ENCODE assay signal across 8 cellular contexts in the genomic region with DNA sequence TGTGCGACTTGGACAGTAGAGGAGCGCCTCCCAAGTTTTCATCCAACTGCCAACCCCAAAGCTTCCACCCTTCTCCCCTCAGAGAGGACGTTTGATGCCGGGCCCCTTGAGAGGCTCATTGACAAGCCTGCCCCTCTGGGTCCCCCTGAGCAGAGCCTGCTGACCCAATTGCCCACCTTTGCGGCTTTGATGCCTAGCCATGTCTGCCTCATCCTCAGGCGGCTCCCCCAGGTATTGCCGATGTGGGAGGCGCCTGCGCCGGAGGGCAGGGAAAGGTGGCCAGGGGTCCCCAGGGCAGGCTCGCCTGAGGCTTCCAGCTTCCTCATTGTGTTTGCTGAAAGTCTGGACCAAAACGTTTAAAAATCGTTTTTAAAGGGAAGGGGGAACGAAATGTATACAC. TPM values are rescaled to one million over a fixed set of nuclear protein-coding genes. Genes with fewer than 3 reads are reported as not detected.
DNase-seq lines count a peak whose midpoint lies in the region; ATAC-seq and TF ChIP-seq lines count a peak whose summit lies in the region.

No MANE protein-coding gene starts in this region.

- in situ Hi-C loops in astrocyte of the spinal cord (cut with HindIII; ENCODE audit: low sequenced_read_pairs) = no loop called here

- ATAC-seq in memory B cell (ENCODE audit: low read depth) = no peak
- ATAC-seq in upper lobe of left lung (ENCODE audit: low FRiP score in 2 of 2) = no peak

- H3K4me1 Mint-ChIP-seq in activated naive CD4-positive, alpha-beta T cell treated with anti-CD3 and anti-CD28 coated beads, Interleukin-2, amount 50 U/mL, for 24 hours = peaks cover 12% of the 10 kb centered on the region
- H3K4me1 Mint-ChIP-seq in memory B cell = peaks cover 7% of the 10 kb centered on the region

- TF ChIP-seq POLR2A in upper lobe of left lung (IDR thresholded peaks at IDR 0.05) = no peak

- H3K9me3 Mint-ChIP-seq in activated naive CD4-positive, alpha-beta T cell treated with anti-CD3 and anti-CD28 coated beads, Interleukin-2, amount 50 U/mL, for 24 hours = no peaks in the 10 kb centered on the region
- no peaks in the 10 kb centered on the region for H3K9me3 Mint-ChIP-seq in memory B cell

- H3K4me3 ChIP-seq in astrocyte of the spinal cord (ENCODE audit: low read depth, low read length) (peak overlapping the region; percentile 84), upper lobe of left lung (peak overlapping the region; percentile 81 to 100 (median 95))

- H3K36me3 Mint-ChIP-seq in activated naive CD4-positive, alpha-beta T cell treated with anti-CD3 and anti-CD28 coated beads, Interleukin-2, amount 50 U/mL, for 24 hours = peaks cover 3% of the 10 kb centered on the region
- peaks cover 10% of the 10 kb centered on the region for H3K36me3 Mint-ChIP-seq in memory B cell

- peak overlapping the region; percentile 93 for H3K4me3 Mint-ChIP-seq in activated naive CD4-positive, alpha-beta T cell treated with anti-CD3 and anti-CD28 coated beads, Interleukin-2, amount 50 U/mL, for 24 hours
- H3K4me3 Mint-ChIP-seq in memory B cell = peak overlapping the region; percentile 92

- no peaks in the 10 kb centered on the region for H3K27me3 Mint-ChIP-seq in activated naive CD4-positive, alpha-beta T cell treated with anti-CD3 and anti-CD28 coated beads, Interleukin-2, amount 50 U/mL, for 24 hours
- H3K27me3 Mint-ChIP-seq in memory B cell = no peaks in the 10 kb centered on the region

- DNase-seq in activated naive CD4-positive, alpha-beta T cell (lab: John Stamatoyannopoulos, UW) = no peak
- no peak for DNase-seq in astrocyte of the spinal cord (ENCODE audit: low read depth, low spot score)
- peak in 1 of 2 donors; percentile 19 for DNase-seq in memory B cell (ENCODE audit: low spot score in 2 of 2)
- peak in 1 of 2 donors; percentile 57 for DNase-seq in upper lobe of left lung
- DNase-seq in NCI-H146 treated with DMSO at 0.1 percent for 48 hours (lab: John Stamatoyannopoulos, UW; ENCODE audit: unreplicated experiment) = no peak
- DNase-seq in NCI-H2081 (lab: John Stamatoyannopoulos, UW) = no peak
- DNase-seq in HuH-7.5 (ENCODE audit: low spot score) = no peak

- H3K27ac ChIP-seq in upper lobe of left lung = peak overlapping the region in 2 of 4 donors; percentile 80 to 89

- WGBS in upper lobe of left lung, 2 donors = 41 to 44% methylated on average over 14 of the region's 14 CpGs

- peaks cover 8 to 18% (median 13%) of the 10 kb centered on the region in 4 donors for H3K4me1 ChIP-seq in upper lobe of left lung

- H3K27me3 ChIP-seq in upper lobe of left lung = no peaks in the 10 kb centered on the region

- no peak for TF ChIP-seq EP300 in upper lobe of left lung (IDR thresholded peaks at IDR 0.05)

- no peak overlapping the region for H3K27ac Mint-ChIP-seq in activated naive CD4-positive, alpha-beta T cell treated with anti-CD3 and anti-CD28 coated beads, Interleukin-2, amount 50 U/mL, for 24 hours
- peak overlapping the region; percentile 92 for H3K27ac Mint-ChIP-seq in memory B cell

- no peaks in the 10 kb centered on the region for H3K9me3 ChIP-seq in upper lobe of left lung

- peaks cover 11 to 31% (median 20%) of the 10 kb centered on the region in 4 donors for H3K36me3 ChIP-seq in upper lobe of left lung

- TF ChIP-seq CTCF in astrocyte of the spinal cord (IDR thresholded peaks at IDR 0.05; ENCODE audit: low read depth, low read length) (no peak), upper lobe of left lung (IDR thresholded peaks at IDR 0.05) (no peak)

RNA-seq across cellular contexts. Expression of a gene that starts 1.4 kb away (rescaled TPM):
- total RNA-seq in upper lobe of left lung = 10 to 100 TPM; 12.2 to 50.3 (median 22.5) TPM

RNA-seq across cellular contexts. Expression of a gene that starts 36.5 kb away (rescaled TPM):
- 10 to 100 TPM in 5 of 6 donors, 1 to 10 TPM in 1; 9.2 to 47.1 (median 15.4) TPM for total RNA-seq in upper lobe of left lung

RNA-seq across cellular contexts. Expression of a gene that starts 47.3 kb away (rescaled TPM):
- total RNA-seq in upper lobe of left lung = 10 to 100 TPM; 19.0 to 36.7 (median 24.5) TPM
